15 cellular contexts compared by ENCODE assay signal in genomic region chr6:28693751-28694443, GRCh38.
A peak's percentile ranks its signal among the peaks of the same experiment; 100 is the strongest.
DNase-seq lines count a peak whose midpoint lies in the region; ATAC-seq lines count a peak whose summit lies in the region.
"Had no signal": no experiment of that assay in that cellular context is flagged by ENCODE, and none has a peak within 500 bp of the region (broad histone marks: within the 10 kb centered on the region; RNA-seq: fewer than 3 reads in every experiment).

No MANE protein-coding gene starts in this region.

- H2BK5ac ChIP-seq in trophoblast cell (ENCODE audit: low read depth, low read length, poor library complexity): no peak overlapping the region

- H3K9ac ChIP-seq in trophoblast cell (ENCODE audit: low read length): no peak overlapping the region

- H4K12ac ChIP-seq in trophoblast cell (ENCODE audit: low read depth, low read length): no peak overlapping the region

- H4K91ac ChIP-seq in trophoblast cell (ENCODE audit: low read depth, low read length): no peak overlapping the region

- peaks cover 91% of the 10 kb centered on the region for H3K27me3 Mint-ChIP-seq in T-helper 1 cell treated with Interleukin-12 subunit alpha and Interleukin-12 subunit beta and Interleukin-4 antibody, amounts not matched to agents 30 μg/mL and 1 μg/mL, for 36 hours (ENCODE audit: low read depth)

- peaks cover 3% of the 10 kb centered on the region; the same call in 1 of the 2 replicates for H3K27me3 ChIP-seq in iPS DF 6.9 (ENCODE audit: control insufficient read depth, insufficient read depth, low read length)
- H3K27me3 ChIP-seq in trophoblast cell (ENCODE audit: insufficient read depth, low read length): peaks cover 15% of the 10 kb centered on the region

- H4K8ac ChIP-seq in trophoblast cell (ENCODE audit: low read depth, low read length): no peak overlapping the region

- H3K9me3 ChIP-seq in iPS DF 6.9 (ENCODE audit: control insufficient read depth, insufficient read depth, low read length) (no peaks in the 10 kb centered on the region), trophoblast cell (ENCODE audit: insufficient read depth, low read depth, low read length) (no peaks in the 10 kb centered on the region)
- H3K9me3 ChIP-seq: esophagus squamous epithelium, upper lobe of right lung had no signal

- H3K4me3 Mint-ChIP-seq in T-helper 1 cell treated with Interleukin-12 subunit alpha and Interleukin-12 subunit beta and Interleukin-4 antibody, amounts not matched to agents 30 μg/mL and 1 μg/mL, for 36 hours: no peak overlapping the region
- H3K4me3 Mint-ChIP-seq: activated CD4-positive, alpha-beta T cell treated with anti-CD3 and anti-CD28 coated beads, Interleukin-2, amount 10 ng/mL, durations not matched to agents 7 days and 5 days; central memory CD8-positive, alpha-beta T cell had no signal

- H3K4ac ChIP-seq in trophoblast cell (ENCODE audit: low read depth, low read length): no peak overlapping the region

- H2AFZ ChIP-seq in trophoblast cell (ENCODE audit: insufficient read depth, low read length, poor library complexity): no peak overlapping the region

- H3K36me3 ChIP-seq in iPS DF 6.9 (ENCODE audit: control insufficient read depth, insufficient read depth, low read length) (no peaks in the 10 kb centered on the region), trophoblast cell (ENCODE audit: control insufficient read depth in 1 of 2, insufficient read depth in 2 of 2, low read length in 2 of 2) (no peaks in the 10 kb centered on the region)
- H3K36me3 ChIP-seq: esophagus squamous epithelium, upper lobe of right lung had no signal

- no peak overlapping the region for H3K14ac ChIP-seq in trophoblast cell (ENCODE audit: low read length)

- peak overlapping the region; percentile 8 for H3K27ac Mint-ChIP-seq in T-helper 1 cell treated with Interleukin-12 subunit alpha and Interleukin-12 subunit beta and Interleukin-4 antibody, amounts not matched to agents 30 μg/mL and 1 μg/mL, for 36 hours
- H3K27ac Mint-ChIP-seq: activated CD4-positive, alpha-beta T cell treated with anti-CD3 and anti-CD28 coated beads, Interleukin-2, amount 10 ng/mL, durations not matched to agents 7 days and 5 days had no signal

- WGBS in iPS DF 6.9 (ENCODE audit: insufficient coverage, insufficient read length): no CpG with 5 or more reads among the region's 26 CpGs
- no CpG with 5 or more reads among the region's 26 CpGs for WGBS in trophoblast cell (ENCODE audit: extremely low coverage, insufficient coverage, insufficient read length)

- H3K79me1 ChIP-seq in trophoblast cell (ENCODE audit: low read length): no peaks in the 10 kb centered on the region

- peak overlapping the region; percentile 24; the same call in 1 of the 2 replicates for H3K4me3 ChIP-seq in iPS DF 6.9 (ENCODE audit: low read length)
- H3K4me3 ChIP-seq in trophoblast cell (ENCODE audit: low read depth, low read length): no peak overlapping the region
- H3K4me3 ChIP-seq: esophagus squamous epithelium, upper lobe of right lung had no signal

- H3K4me2 ChIP-seq in trophoblast cell (ENCODE audit: low read length): peak overlapping the region; percentile 40

- ATAC-seq in GM19395 (IDR thresholded peaks at IDR 0.05; ENCODE audit: unreplicated experiment): no peak
- no peak for ATAC-seq in HG03139 (IDR thresholded peaks at IDR 0.05; ENCODE audit: unreplicated experiment)
- ATAC-seq: upper lobe of right lung had no signal

- no peak overlapping the region for H2AK5ac ChIP-seq in trophoblast cell (ENCODE audit: low read length)

- no peak overlapping the region for H3K23ac ChIP-seq in trophoblast cell (ENCODE audit: low read length)

- no peaks in the 10 kb centered on the region for H3K79me2 ChIP-seq in trophoblast cell (ENCODE audit: control insufficient read depth, insufficient read depth, low read length, poor library complexity)

- peaks cover 3% of the 10 kb centered on the region for H3K36me3 Mint-ChIP-seq in T-helper 1 cell treated with Interleukin-12 subunit alpha and Interleukin-12 subunit beta and Interleukin-4 antibody, amounts not matched to agents 30 μg/mL and 1 μg/mL, for 36 hours (ENCODE audit: low read depth)

- no peaks in the 10 kb centered on the region for H3K4me1 ChIP-seq in iPS DF 6.9 (ENCODE audit: control insufficient read depth, insufficient read depth, low read length)
- peaks cover 0 to 3% of the 10 kb centered on the region in 2 experiments for H3K4me1 ChIP-seq in trophoblast cell (ENCODE audit: control insufficient read depth in 1 of 2, insufficient read depth in 2 of 2, low read length in 2 of 2)
- H3K4me1 ChIP-seq: esophagus squamous epithelium, upper lobe of right lung had no signal

- H3K18ac ChIP-seq in trophoblast cell (ENCODE audit: low read length): no peak overlapping the region

- no peak overlapping the region for H2BK120ac ChIP-seq in trophoblast cell (ENCODE audit: insufficient read depth, low read length, poor library complexity)

- no peak overlapping the region for H2BK12ac ChIP-seq in trophoblast cell (ENCODE audit: low read length)

- peaks cover 4% of the 10 kb centered on the region for H3K4me1 Mint-ChIP-seq in T-helper 1 cell treated with Interleukin-12 subunit alpha and Interleukin-12 subunit beta and Interleukin-4 antibody, amounts not matched to agents 30 μg/mL and 1 μg/mL, for 36 hours (ENCODE audit: low read depth)

- DNase-seq in T-helper 1 cell: no peak
- DNase-seq in NCI-H82 (lab: John Stamatoyannopoulos, UW): peak; percentile 64
- DNase-seq in iPS DF 6.9 (ENCODE audit: low read depth, low spot score): no peak
- DNase-seq in trophoblast cell: no peak
- DNase-seq in NCI-H146 (lab: John Stamatoyannopoulos, UW): no peak
- DNase-seq: activated CD4-positive, alpha-beta T cell treated with anti-CD3 and anti-CD28 coated beads, Interleukin-2, amount 10 ng/mL, durations not matched to agents 7 days and 5 days; esophagus squamous epithelium; MM.1S; naive B cell; OCI-M1; upper lobe of right lung had no signal

- H3K9me3 Mint-ChIP-seq in T-helper 1 cell treated with Interleukin-12 subunit alpha and Interleukin-12 subunit beta and Interleukin-4 antibody, amounts not matched to agents 30 μg/mL and 1 μg/mL, for 36 hours: peaks cover 12% of the 10 kb centered on the region
- H3K9me3 Mint-ChIP-seq: activated CD4-positive, alpha-beta T cell treated with anti-CD3 and anti-CD28 coated beads, Interleukin-2, amount 10 ng/mL, durations not matched to agents 7 days and 5 days; central memory CD8-positive, alpha-beta T cell had no signal

- H3K27ac ChIP-seq in iPS DF 6.9 (ENCODE audit: low read length) (no peak overlapping the region), trophoblast cell (ENCODE audit: low read depth, low read length) (no peak overlapping the region)
- H3K27ac ChIP-seq: esophagus squamous epithelium, upper lobe of right lung had no signal
